18 cellular contexts compared by ENCODE assay signal in genomic region chr6:2958802-2959201, GRCh38. TPM values are rescaled to one million over a fixed set of nuclear protein-coding genes. Genes with fewer than 3 reads are reported as not detected.
A peak's percentile ranks its signal among the peaks of the same experiment; 100 is the strongest.
DNase-seq lines count a peak whose midpoint lies in the region; ATAC-seq and TF ChIP-seq lines count a peak whose summit lies in the region.
"Had no signal": no experiment of that assay in that cellular context is flagged by ENCODE, and none has a peak within 500 bp of the region (broad histone marks: within the 10 kb centered on the region; RNA-seq: fewer than 3 reads in every experiment).

No MANE protein-coding gene starts in this region.

- H2BK5ac ChIP-seq in neuronal stem cell (ENCODE audit: low read length) = no peak overlapping the region

- H4K91ac ChIP-seq in neuronal stem cell (ENCODE audit: low read depth, low read length, poor library complexity) = no peak overlapping the region

- H3K4me2 ChIP-seq in neuronal stem cell (ENCODE audit: insufficient read depth, low read length, poor library complexity, severe bottlenecking) = no peak overlapping the region
- H3K4me2 ChIP-seq: KMS-11 had no signal

- H3K9me3 ChIP-seq in right atrium auricular region (no peaks in the 10 kb centered on the region), neuronal stem cell (replicated peaks in 1 of 2; ENCODE audit: control insufficient read depth in 2 of 2, insufficient read depth in 1 of 2, low read depth in 1 of 2, low read length in 2 of 2) (no peaks in the 10 kb centered on the region), uterus (no peaks in the 10 kb centered on the region)
- H3K9me3 ChIP-seq: SJCRH30 had no signal

- no peak overlapping the region for H2BK15ac ChIP-seq in neuronal stem cell (ENCODE audit: low read length)

- intact Hi-C loops in Right ventricle myocardium inferior (cut with DNase I) (no loop called here), dorsolateral prefrontal cortex (cut with DNase I) (no loop called here), uterus (cut with DNase I; ENCODE audit: low total_unique reads) (no loop called here)

- H3K14ac ChIP-seq in neuronal stem cell (ENCODE audit: low read length) = no peak overlapping the region

- H3K27me3 ChIP-seq in right atrium auricular region (no peaks in the 10 kb centered on the region), dorsolateral prefrontal cortex (no peaks in the 10 kb centered on the region), neuronal stem cell (ENCODE audit: control insufficient read depth in 3 of 3, insufficient read depth in 3 of 3, low read depth in 1 of 3, low read length in 3 of 3) (peaks cover 0 to 2% (median 0%) of the 10 kb centered on the region in 3 experiments), uterus (no peaks in the 10 kb centered on the region)
- H3K27me3 ChIP-seq: SJCRH30 had no signal

- no peak overlapping the region for H3K18ac ChIP-seq in neuronal stem cell (ENCODE audit: low read length)

- ATAC-seq in Right ventricle myocardium inferior = no peak
- no peak for ATAC-seq in activated CD4-positive, CD25-positive, alpha-beta regulatory T cell treated with anti-CD3 and anti-CD28 coated beads, Interleukin-2, amount 50 U/mL, for 24 hours
- ATAC-seq: PC-3 had no signal

- no peak overlapping the region for H2BK12ac ChIP-seq in neuronal stem cell (ENCODE audit: low read length)

- peak overlapping the region; percentile 6 for H2AK5ac ChIP-seq in neuronal stem cell (ENCODE audit: low read depth, low read length)

- H3K4me3 ChIP-seq in right atrium auricular region (no peak overlapping the region), dorsolateral prefrontal cortex (no peak overlapping the region), neuronal stem cell (ENCODE audit: low read length in 2 of 2) (no peak overlapping the region), uterus (no peak overlapping the region)
- H3K4me3 ChIP-seq: SJCRH30 had no signal

- no peak overlapping the region for H2BK120ac ChIP-seq in neuronal stem cell (ENCODE audit: low read depth, low read length)

- H3K36me3 ChIP-seq in right atrium auricular region = no peaks in the 10 kb centered on the region
- H3K36me3 ChIP-seq in neuronal stem cell (replicated peaks in 1 of 2; ENCODE audit: control insufficient read depth in 2 of 2, insufficient read depth in 2 of 2, low read length in 2 of 2) = no peaks in the 10 kb centered on the region
- no peaks in the 10 kb centered on the region for H3K36me3 ChIP-seq in uterus

- DNase-seq in right atrium auricular region (ENCODE audit: low spot score) (no peak), Right ventricle myocardium inferior (ENCODE audit: missing footprints) (no peak), dorsolateral prefrontal cortex (no peak), neuronal stem cell (ENCODE audit: low spot score) (no peak), uterus (no peak), SW 1271 (lab: John Stamatoyannopoulos, UW) (no peak), NCI-H1417 treated with DMSO at 0.1 percent for 48 hours (lab: John Stamatoyannopoulos, UW) (no peak)
- DNase-seq: activated B cell treated with CpG ODN at 0.5 μM for 24 hours; central memory CD4-positive, alpha-beta T cell; effector CD4-positive, alpha-beta T cell; glutamatergic neuron; NCI-H187 treated with DMSO at 0.1 percent for 48 hours; NCI-H226; PC-3; SJCRH30; stimulated activated CD4-positive, alpha-beta T cell treated with anti-CD3 and anti-CD28 coated beads, Interleukin-4, amount 100 ng/mL, for 24 hours had no signal

- no CpG with 5 or more reads among the region's 8 CpGs for WGBS in neuronal stem cell (ENCODE audit: extremely low coverage in 2 of 2, insufficient read length in 2 of 2, insufficient replicate concordance in 1 of 2), 2 donors

- no peaks in the 10 kb centered on the region for H3K79me1 ChIP-seq in neuronal stem cell (ENCODE audit: low read depth, low read length)

- no peak overlapping the region for H3K9ac ChIP-seq in neuronal stem cell (ENCODE audit: low read depth, low read length, poor library complexity)
- H3K9ac ChIP-seq: KMS-11 had no signal

- H4K8ac ChIP-seq in neuronal stem cell (ENCODE audit: low read depth, low read length) = no peak overlapping the region

- no peak overlapping the region for H3K4ac ChIP-seq in neuronal stem cell (ENCODE audit: low read length)

- no peak overlapping the region for H2AFZ ChIP-seq in neuronal stem cell (ENCODE audit: low read length)

- H3K23ac ChIP-seq in neuronal stem cell (ENCODE audit: low read depth, low read length, poor library complexity) = no peak overlapping the region

- TF ChIP-seq POLR2A in uterus (IDR thresholded peaks at IDR 0.05) = no peak

- TF ChIP-seq CTCF in right atrium auricular region (IDR thresholded peaks at IDR 0.05) (no peak), dorsolateral prefrontal cortex (IDR thresholded peaks at IDR 0.05 in 54 of 56, conservative IDR thresholded peaks at IDR 0.05 in 2 of 56; ENCODE audit: low read depth in 1 of 56, partially characterized antibody in 56 of 56) (no peak), uterus (IDR thresholded peaks at IDR 0.05) (no peak)

- H3K4me1 ChIP-seq in right atrium auricular region (peaks cover 0 to 73% of the 10 kb centered on the region in 2 donors), neuronal stem cell (ENCODE audit: control insufficient read depth in 2 of 2, insufficient read depth in 1 of 2, low read depth in 1 of 2, low read length in 2 of 2) (peaks cover 5 to 11% of the 10 kb centered on the region in 2 donors), uterus (peaks cover 0 to 6% of the 10 kb centered on the region in 2 donors)
- H3K4me1 ChIP-seq: SJCRH30 had no signal

- H3K27ac ChIP-seq in right atrium auricular region = peak overlapping the region; percentile 86 to 90
- H3K27ac ChIP-seq in dorsolateral prefrontal cortex = peak overlapping the region in 42 of 59 donors; percentile 0 to 81 (median 57)
- no peak overlapping the region for H3K27ac ChIP-seq in neuronal stem cell (replicated peaks; ENCODE audit: low read length)
- H3K27ac ChIP-seq in uterus = peak overlapping the region; percentile 45 to 49
- H3K27ac ChIP-seq: KMS-11, SJCRH30 had no signal

RNA-seq across cellular contexts. Expression of gene SERPINB6, which starts 12.6 kb away (rescaled TPM):
- total RNA-seq in right atrium auricular region = 100 to 1,000 TPM; 181 to 184 TPM
- total RNA-seq in Right ventricle myocardium inferior = 275 TPM
- 100 to 1,000 TPM in 6 of 120 experiments, 10 to 100 TPM in 114; 44.0 to 114 (median 69.4) TPM for total RNA-seq in dorsolateral prefrontal cortex
- polyA plus RNA-seq in neuronal stem cell (2013, experiment 1 of 2) = 8.4 TPM
- 9.3 TPM for polyA plus RNA-seq in neuronal stem cell (2013, experiment 2 of 2)
- total RNA-seq in uterus = 100 to 1,000 TPM in 3 of 4 donors, 10 to 100 TPM in 1; 84.9 to 266 (median 203) TPM

RNA-seq across cellular contexts. Expression of gene NQO2, which starts 40.9 kb away (rescaled TPM):
- total RNA-seq in right atrium auricular region (10 to 100 TPM; 37.6 to 68.1 TPM), Right ventricle myocardium inferior (57.5 TPM), dorsolateral prefrontal cortex (100 to 1,000 TPM in 3 of 120 experiments, 10 to 100 TPM in 117; 27.5 to 103 (median 66.8) TPM), uterus (10 to 100 TPM in 3 of 4 donors, 1 to 10 TPM in 1; 7.8 to 50.3 (median 21.6) TPM)
- 28.9 TPM for polyA plus RNA-seq in neuronal stem cell (2013, experiment 1 of 2)
- 28.0 TPM for polyA plus RNA-seq in neuronal stem cell (2013, experiment 2 of 2)

RNA-seq across cellular contexts. Expression of gene SERPINB9, which starts 55.7 kb away (rescaled TPM):
- 10 to 100 TPM; 11.2 to 17.5 TPM for total RNA-seq in right atrium auricular region
- 3.2 TPM for total RNA-seq in Right ventricle myocardium inferior
- 10 to 100 TPM in 114 of 120 experiments, 1 to 10 TPM in 6; 8.0 to 22.0 (median 14.4) TPM for total RNA-seq in dorsolateral prefrontal cortex
- polyA plus RNA-seq in neuronal stem cell (2013, experiment 1 of 2) = 0.96 TPM
- 1.1 TPM for polyA plus RNA-seq in neuronal stem cell (2013, experiment 2 of 2)
- 10 to 100 TPM in 2 of 4 donors, 1 to 10 TPM in 2; 8.7 to 17.7 (median 10.8) TPM for total RNA-seq in uterus
